ENCODE assay signal across 12 cellular contexts in the genomic region with DNA sequence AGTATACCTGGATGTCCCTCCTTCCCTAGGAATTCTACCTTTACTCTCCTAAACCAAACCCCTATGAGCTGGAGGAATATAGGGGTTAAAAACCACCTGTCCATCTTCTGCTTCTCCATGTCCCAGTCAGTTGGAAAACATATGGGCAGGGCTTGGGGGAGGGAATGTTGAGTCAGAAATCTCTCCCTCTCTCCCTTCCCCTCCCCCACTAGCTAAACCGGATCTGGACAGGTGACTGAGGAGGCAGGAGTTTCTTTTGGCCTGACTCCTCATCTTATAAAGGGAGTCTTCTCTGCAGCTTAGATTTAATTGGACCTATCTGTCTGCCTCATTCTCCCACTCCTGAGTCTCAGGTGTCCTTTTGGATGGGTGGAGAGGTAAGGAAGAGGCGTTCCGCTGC. TPM values are rescaled to one million over a fixed set of nuclear protein-coding genes. Genes with fewer than 3 reads are reported as not detected.
A peak's percentile ranks its signal among the peaks of the same experiment; 100 is the strongest.
DNase-seq lines count a peak whose midpoint lies in the region; ATAC-seq and TF ChIP-seq lines count a peak whose summit lies in the region.
"Had no signal": no experiment of that assay in that cellular context is flagged by ENCODE, and none has a peak within 500 bp of the region (broad histone marks: within the 10 kb centered on the region; RNA-seq: fewer than 3 reads in every experiment).

No MANE protein-coding gene starts in this region.

- no peak for DNase-seq in activated naive CD4-positive, alpha-beta T cell treated with anti-CD3 and anti-CD28 coated beads for 36 hours
- DNase-seq in iPS-NIHi11 (ENCODE audit: low spot score) (peak; percentile 25), upper lobe of right lung (no peak)
- no peak for DNase-seq in T-helper 2 cell treated with Interferon-gamma antibody and Interleukin-4, amounts not matched to agents 5 μg/mL and 100 μg/mL, for 36 hours (ENCODE audit: low spot score)
- DNase-seq: activated naive CD4-positive, alpha-beta T cell treated with anti-CD3 and anti-CD28 coated beads, Interleukin-2, amount 50 U/mL, for 16 hours; cerebellar nuclear complex; immature natural killer cell; naive thymus-derived CD4-positive, alpha-beta T cell had no signal

- peaks cover 1% of the 10 kb centered on the region for H3K27me3 ChIP-seq in upper lobe of right lung

- H3K27ac ChIP-seq in upper lobe of right lung = no peak overlapping the region
- H3K27ac ChIP-seq: HL-60 had no signal

- H3K4me3 ChIP-seq in upper lobe of right lung = no peak overlapping the region

- H3K4me1 ChIP-seq in upper lobe of right lung = peaks cover 7% of the 10 kb centered on the region

- no peaks in the 10 kb centered on the region for H3K36me3 Mint-ChIP-seq in activated naive CD4-positive, alpha-beta T cell treated with anti-CD3 and anti-CD28 coated beads, Interleukin-2, amount 50 U/mL, for 24 hours
- no peaks in the 10 kb centered on the region for H3K36me3 Mint-ChIP-seq in activated naive CD4-positive, alpha-beta T cell treated with anti-CD3 and anti-CD28 coated beads for 36 hours (ENCODE audit: low read depth)
- no peaks in the 10 kb centered on the region for H3K36me3 Mint-ChIP-seq in T-helper 2 cell treated with Interferon-gamma antibody and Interleukin-4, amounts not matched to agents 5 μg/mL and 100 μg/mL, for 36 hours (ENCODE audit: low read depth)
- H3K36me3 Mint-ChIP-seq: immature natural killer cell had no signal

- peaks cover under 1% of the 10 kb centered on the region for H3K4me1 Mint-ChIP-seq in activated naive CD4-positive, alpha-beta T cell treated with anti-CD3 and anti-CD28 coated beads, Interleukin-2, amount 50 U/mL, for 24 hours
- peaks cover under 1% of the 10 kb centered on the region for H3K4me1 Mint-ChIP-seq in activated naive CD4-positive, alpha-beta T cell treated with anti-CD3 and anti-CD28 coated beads for 36 hours (ENCODE audit: low read depth)
- peaks cover 5% of the 10 kb centered on the region for H3K4me1 Mint-ChIP-seq in T-helper 2 cell treated with Interferon-gamma antibody and Interleukin-4, amounts not matched to agents 5 μg/mL and 100 μg/mL, for 36 hours (ENCODE audit: low read depth)
- H3K4me1 Mint-ChIP-seq: immature natural killer cell had no signal

- H3K27me3 Mint-ChIP-seq in activated naive CD4-positive, alpha-beta T cell treated with anti-CD3 and anti-CD28 coated beads, Interleukin-2, amount 50 U/mL, for 24 hours = no peaks in the 10 kb centered on the region
- peaks cover 8% of the 10 kb centered on the region for H3K27me3 Mint-ChIP-seq in activated naive CD4-positive, alpha-beta T cell treated with anti-CD3 and anti-CD28 coated beads for 36 hours (ENCODE audit: low read depth)
- peaks cover 31% of the 10 kb centered on the region for H3K27me3 Mint-ChIP-seq in T-helper 2 cell treated with Interferon-gamma antibody and Interleukin-4, amounts not matched to agents 5 μg/mL and 100 μg/mL, for 36 hours (ENCODE audit: low read depth)

- H3K9me3 Mint-ChIP-seq in activated naive CD4-positive, alpha-beta T cell treated with anti-CD3 and anti-CD28 coated beads, Interleukin-2, amount 50 U/mL, for 24 hours = no peaks in the 10 kb centered on the region
- no peaks in the 10 kb centered on the region for H3K9me3 Mint-ChIP-seq in activated naive CD4-positive, alpha-beta T cell treated with anti-CD3 and anti-CD28 coated beads for 36 hours
- H3K9me3 Mint-ChIP-seq in T-helper 2 cell treated with Interferon-gamma antibody and Interleukin-4, amounts not matched to agents 5 μg/mL and 100 μg/mL, for 36 hours = no peaks in the 10 kb centered on the region
- H3K9me3 Mint-ChIP-seq: immature natural killer cell; naive thymus-derived CD4-positive, alpha-beta T cell had no signal

- ATAC-seq in upper lobe of right lung = peak; percentile 44
- ATAC-seq in HG03139 (IDR thresholded peaks at IDR 0.05; ENCODE audit: unreplicated experiment) = no peak
- ATAC-seq: naive thymus-derived CD4-positive, alpha-beta T cell; Panc1 had no signal

- H3K36me3 ChIP-seq in upper lobe of right lung = no peaks in the 10 kb centered on the region

- no peak overlapping the region for H3K4me3 Mint-ChIP-seq in activated naive CD4-positive, alpha-beta T cell treated with anti-CD3 and anti-CD28 coated beads, Interleukin-2, amount 50 U/mL, for 24 hours
- H3K4me3 Mint-ChIP-seq in activated naive CD4-positive, alpha-beta T cell treated with anti-CD3 and anti-CD28 coated beads for 36 hours = no peak overlapping the region
- no peak overlapping the region for H3K4me3 Mint-ChIP-seq in T-helper 2 cell treated with Interferon-gamma antibody and Interleukin-4, amounts not matched to agents 5 μg/mL and 100 μg/mL, for 36 hours
- H3K4me3 Mint-ChIP-seq: immature natural killer cell; naive thymus-derived CD4-positive, alpha-beta T cell had no signal

- TF ChIP-seq CTCF in upper lobe of right lung (IDR thresholded peaks at IDR 0.05) = no peak

- CTCF ChIA-PET in activated naive CD4-positive, alpha-beta T cell treated with anti-CD3 and anti-CD28 coated beads for 36 hours (lab: Charles Lee) = interaction anchor here (0.6 to 3.2 kb wide), 6 partner anchors 11 to 248 kb away, joined by 3 to 22 read pairs (median 4); a partner anchor contains a TSS

- intact Hi-C loops in activated naive CD4-positive, alpha-beta T cell treated with anti-CD3 and anti-CD28 coated beads for 36 hours (cut with micrococcal nuclease) = no loop called here
- intact Hi-C loops in upper lobe of right lung (cut with DNase I) = no loop called here

- no peaks in the 10 kb centered on the region for H3K9me3 ChIP-seq in upper lobe of right lung

- peak overlapping the region; percentile 7 for H3K27ac Mint-ChIP-seq in activated naive CD4-positive, alpha-beta T cell treated with anti-CD3 and anti-CD28 coated beads, Interleukin-2, amount 50 U/mL, for 24 hours
- H3K27ac Mint-ChIP-seq in activated naive CD4-positive, alpha-beta T cell treated with anti-CD3 and anti-CD28 coated beads for 36 hours = no peak overlapping the region
- no peak overlapping the region for H3K27ac Mint-ChIP-seq in T-helper 2 cell treated with Interferon-gamma antibody and Interleukin-4, amounts not matched to agents 5 μg/mL and 100 μg/mL, for 36 hours
- H3K27ac Mint-ChIP-seq: immature natural killer cell had no signal

RNA-seq across cellular contexts. Expression of a gene that starts 6.1 kb away (rescaled TPM):
- total RNA-seq in activated naive CD4-positive, alpha-beta T cell treated with anti-CD3 and anti-CD28 coated beads for 36 hours = 1 to 10 TPM; 1.0 to 1.9 TPM
- total RNA-seq in upper lobe of right lung = 60.7 TPM

RNA-seq across cellular contexts. Expression of a gene that starts 18.3 kb away (rescaled TPM):
- total RNA-seq in activated naive CD4-positive, alpha-beta T cell treated with anti-CD3 and anti-CD28 coated beads for 36 hours = 100 to 1,000 TPM; 398 to 411 TPM
- total RNA-seq in upper lobe of right lung = 71.4 TPM

RNA-seq across cellular contexts. Expression of a gene that starts 30.3 kb away (rescaled TPM):
- total RNA-seq in activated naive CD4-positive, alpha-beta T cell treated with anti-CD3 and anti-CD28 coated beads for 36 hours = 1,000 to 10,000 TPM; 5,971 to 6,299 TPM
- 2,726 TPM for total RNA-seq in upper lobe of right lung

RNA-seq across cellular contexts. Expression of a gene that starts 32.0 kb away (rescaled TPM):
- 1 to 10 TPM; 6.4 to 6.6 TPM for total RNA-seq in activated naive CD4-positive, alpha-beta T cell treated with anti-CD3 and anti-CD28 coated beads for 36 hours
- 8.4 TPM for total RNA-seq in upper lobe of right lung

RNA-seq across cellular contexts. Expression of a gene that starts 42.0 kb away (rescaled TPM):
- 10 to 100 TPM; 87.4 to 88.9 TPM for total RNA-seq in activated naive CD4-positive, alpha-beta T cell treated with anti-CD3 and anti-CD28 coated beads for 36 hours
- total RNA-seq in upper lobe of right lung = 101 TPM

Comparison
In these comparisons a context has a peak if more than half of its experiments do, and no peak if none do; other contexts are left out.
1. RNA of a gene that starts 6.1 kb away (total RNA-seq): 60.7 TPM in upper lobe of right lung (single experiment); 1.0 to 1.9 TPM in activated naive CD4-positive, alpha-beta T cell treated with anti-CD3 and anti-CD28 coated beads for 36 hours; every median in the first group is over 10 times any median in the second.